In the genomic region with DNA sequence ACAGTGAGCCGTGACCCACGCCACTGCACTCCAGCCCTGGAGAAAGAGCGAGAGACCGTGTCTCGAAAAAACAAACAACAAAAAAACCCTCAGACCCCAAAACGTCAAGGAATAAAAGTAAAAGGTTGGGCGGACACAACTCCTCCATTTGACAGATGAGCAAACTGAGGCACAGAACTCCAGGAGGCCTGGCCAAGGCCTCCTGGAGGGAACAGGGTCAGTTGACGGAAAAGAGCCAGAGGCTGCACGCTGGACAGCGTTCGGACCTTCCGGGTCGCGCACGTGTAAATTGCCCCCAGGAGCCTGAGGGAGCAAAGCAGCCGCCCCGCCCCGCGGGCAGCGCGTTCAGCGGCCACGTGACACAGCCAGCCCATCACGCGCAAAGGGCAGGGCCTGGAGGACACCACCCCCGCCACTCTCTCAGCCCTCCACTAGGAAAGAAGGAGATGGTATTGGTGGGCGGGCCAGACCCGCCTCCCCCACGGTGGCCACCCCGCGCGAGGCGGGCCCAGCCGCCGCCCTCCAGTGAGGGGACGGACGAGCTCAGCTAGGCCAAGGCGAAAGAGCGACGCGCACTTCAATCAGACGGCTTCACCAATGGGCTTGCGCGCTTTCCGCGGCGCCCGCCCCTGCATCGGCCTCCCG, we compare ENCODE assay signal across 8 cellular contexts.
DNase-seq lines count a peak whose midpoint lies in the region; ATAC-seq and TF ChIP-seq lines count a peak whose summit lies in the region.

No MANE protein-coding gene starts in this region.

- H3K4me1 Mint-ChIP-seq in chondrocyte (ENCODE audit: low read depth), result peaks cover 35% of the 10 kb centered on the region

- H3K36me3 ChIP-seq in kidney epithelial cell (ENCODE audit: control insufficient read depth, insufficient read depth, low read length), result no peaks in the 10 kb centered on the region

- TF ChIP-seq CTCF in AG09319 (IDR thresholded peaks at IDR 0.05; ENCODE audit: low read depth, low read length), result no peak
- TF ChIP-seq CTCF in chondrocyte (IDR thresholded peaks at IDR 0.05), result no peak
- no peak for TF ChIP-seq CTCF in kidney epithelial cell (IDR thresholded peaks at IDR 0.05; ENCODE audit: insufficient read depth, low read length, poor library complexity, severe bottlenecking)

- H3K27me3 ChIP-seq in kidney epithelial cell (ENCODE audit: control insufficient read depth, insufficient read depth, low read length), result no peaks in the 10 kb centered on the region

- peak; percentile 90 for ATAC-seq in HG03439 (IDR thresholded peaks at IDR 0.05; ENCODE audit: unreplicated experiment)

- peak overlapping the region; percentile 56 for H3K4me3 Mint-ChIP-seq in chondrocyte (ENCODE audit: unreplicated experiment)

- H3K9me3 Mint-ChIP-seq in chondrocyte (ENCODE audit: low read depth), result no peaks in the 10 kb centered on the region

- peak overlapping the region; percentile 87 for H3K4me3 ChIP-seq in kidney epithelial cell (ENCODE audit: low read depth, low read length)

- peak overlapping the region; percentile 80 for H3K27ac Mint-ChIP-seq in chondrocyte (ENCODE audit: unreplicated experiment)

- no peaks in the 10 kb centered on the region for H3K27me3 Mint-ChIP-seq in chondrocyte (ENCODE audit: low read depth)

- H3K36me3 Mint-ChIP-seq in chondrocyte (ENCODE audit: low read depth), result peaks cover 1% of the 10 kb centered on the region

- DNase-seq in AG09319 (ENCODE audit: extremely low read depth, low read depth) (peak; percentile 98), GM19238 (ENCODE audit: insufficient read length, low spot score) (peak; percentile 99), NCI-H510A (lab: John Stamatoyannopoulos, UW) (peak; percentile 95), chondrocyte (ENCODE audit: low spot score) (peak; percentile 99), kidney epithelial cell (ENCODE audit: low read depth) (peak; percentile 89)
- peak; percentile 90 to 94 for DNase-seq in activated CD4-positive, alpha-beta T cell treated with anti-CD3 and anti-CD28 coated beads for 24 hours (ENCODE audit: low read depth in 2 of 2)
- DNase-seq in stimulated activated CD4-positive, alpha-beta T cell treated with anti-CD3 and anti-CD28 coated beads, Interleukin-15, amount 100 ng/mL, for 24 hours, result peak; percentile 97

Comparison
In these comparisons a context has a peak if more than half of its experiments do, and no peak if none do; other contexts are left out.
1. Peak in every context shown above with its lines: DNase-seq, ATAC-seq and H3K4me3 ChIP-seq.